In the genomic region with DNA sequence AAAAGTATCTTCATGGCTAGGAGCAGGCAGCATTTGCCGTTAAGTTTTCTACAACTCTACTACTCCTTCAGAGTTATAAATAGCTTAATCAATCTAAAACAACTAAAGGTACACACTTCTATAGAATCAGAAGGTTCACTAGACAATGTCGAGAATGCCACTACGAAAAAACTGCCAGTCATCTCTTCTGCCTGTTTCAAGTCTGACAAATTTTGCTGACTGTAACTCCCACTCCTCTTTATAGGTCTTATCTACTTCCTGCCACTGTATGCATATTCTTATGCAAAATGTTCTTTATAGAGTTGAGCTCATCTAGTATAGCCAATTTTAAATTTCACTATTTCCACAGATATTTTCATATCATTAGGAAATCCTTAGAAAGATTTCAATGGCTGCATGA, we compare ENCODE assay signal across 20 cellular contexts.
DNase-seq lines count a peak whose midpoint lies in the region; ATAC-seq, FAIRE-seq and TF ChIP-seq lines count a peak whose summit lies in the region.
"Had no signal": no experiment of that assay in that cellular context is flagged by ENCODE, and none has a peak within 500 bp of the region (broad histone marks: within the 10 kb centered on the region; RNA-seq: fewer than 3 reads in every experiment).

No MANE protein-coding gene starts in this region.

- H3K4me2 ChIP-seq in Loucy (ENCODE audit: low read depth, low read length, poor library complexity, severe bottlenecking) (peak overlapping the region; percentile 20), K562 (ENCODE audit: insufficient read depth, low read length) (no peak overlapping the region)
- H3K4me2 ChIP-seq: KMS-11 had no signal

- no peak for TF ChIP-seq RAD21 in K562 (CRISPR knock-in tag; conservative IDR thresholded peaks at IDR 0.05 in 1 of 2, IDR thresholded peaks at IDR 0.05 in 1 of 2)

- FAIRE-seq in K562 (lab: Jason Lieb, UNC), result peak; percentile 11
- FAIRE-seq: D721Med, GM12892, GM19239, H54, HTR-8/SVneo had no signal

- H3K9me3 ChIP-seq in Loucy (ENCODE audit: insufficient read depth, low read depth, low read length) (no peaks in the 10 kb centered on the region), SK-N-MC (ENCODE audit: low read depth, low read length) (no peaks in the 10 kb centered on the region), K562 (replicated peaks; ENCODE audit: control insufficient read depth, insufficient read depth, low read depth, low read length) (0 out of 2 replicates have a peak, but pooled peaks cover 2% of the 10 kb centered on the region)

- CTCF ChIA-PET in K562 (lab: Yijun Ruan, JAX; ENCODE audit: low intra/inter-chr PET ratio), result no interaction called here

- in situ Hi-C loops in K562 (cut with MboI), result no loop called here

- ATAC-seq in K562 (peak; percentile 53; the same call in 2 of the 3 replicates), HG03520 (IDR thresholded peaks at IDR 0.05; ENCODE audit: unreplicated experiment) (no peak)
- ATAC-seq: HCT116 had no signal

- H3K79me2 ChIP-seq in Loucy (ENCODE audit: insufficient read depth, low read length), result no peaks in the 10 kb centered on the region
- no peaks in the 10 kb centered on the region for H3K79me2 ChIP-seq in K562 (ENCODE audit: control insufficient read depth, insufficient read depth, low read length)

- H3K9ac ChIP-seq in Loucy (ENCODE audit: low read depth, low read length, poor library complexity, severe bottlenecking), result no peak overlapping the region
- no peak overlapping the region for H3K9ac ChIP-seq in SK-N-MC (ENCODE audit: insufficient read length)
- no peak overlapping the region; a peak in 1 of 4 replicates for H3K9ac ChIP-seq in K562 (ENCODE audit: insufficient read depth in 1 of 2, low read depth in 2 of 2, low read length in 2 of 2)
- H3K9ac ChIP-seq: KMS-11 had no signal

- H3K9me2 ChIP-seq in Loucy (replicated peaks; ENCODE audit: low read depth, low read length), result no peaks in the 10 kb centered on the region

- TF ChIP-seq POLR2A in K562 (conservative IDR thresholded peaks at IDR 0.05), result no peak
- TF ChIP-seq POLR2A in erythroblast (IDR thresholded peaks at IDR 0.05; ENCODE audit: low read length), result no peak

- TF ChIP-seq EP300 in K562 (IDR thresholded peaks at IDR 0.05; ENCODE audit: low read length), result no peak; the same call in 1 of the 2 replicates

- 0 out of 2 replicates have a peak overlapping the region, but pooled peaks have one; percentile 42 for H3K27ac ChIP-seq in SK-N-MC
- peak overlapping the region; percentile 64 for H3K27ac ChIP-seq in K562 (ENCODE audit: extremely low read depth, low read depth, low read length)
- H3K27ac ChIP-seq: C4-2B, KMS-11 had no signal

- TF ChIP-seq CTCF in Loucy (conservative IDR thresholded peaks at IDR 0.05; ENCODE audit: low read length) (no peak), K562 (IDR thresholded peaks at IDR 0.05 in 2 of 3, conservative IDR thresholded peaks at IDR 0.05 in 1 of 3; ENCODE audit: insufficient read depth in 2 of 3, low read depth in 1 of 3, low read length in 3 of 3) (no peak)

- H3K9me1 ChIP-seq in K562 (ENCODE audit: control insufficient read depth, insufficient read depth, low read length), result no peaks in the 10 kb centered on the region

- H4K20me1 ChIP-seq in Loucy (ENCODE audit: insufficient read depth, low read length, poor library complexity, severe bottlenecking) (no peaks in the 10 kb centered on the region), K562 (replicated peaks; ENCODE audit: control insufficient read depth, insufficient read depth, low read length) (no peaks in the 10 kb centered on the region)

- H3K4me3 ChIP-seq in Loucy (ENCODE audit: low read length, poor library complexity, severe bottlenecking), result no peak overlapping the region
- H3K4me3 ChIP-seq in SK-N-MC, result no peak overlapping the region
- H3K4me3 ChIP-seq in K562, result no peak overlapping the region

- intact Hi-C loops in K562 (cut with micrococcal nuclease), result no loop called here

- WGBS in K562 (ENCODE audit: insufficient coverage, low coverage, missing lambda C conversion rate), result 3% methylated on average over 3 of the region's 3 CpGs

- no peaks in the 10 kb centered on the region; the same call in 1 of the 2 replicates for H3F3A ChIP-seq in Loucy (ENCODE audit: low read depth)

- no peaks in the 10 kb centered on the region for H3K4me1 ChIP-seq in Loucy (ENCODE audit: insufficient read depth, low read length, poor library complexity, severe bottlenecking)
- H3K4me1 ChIP-seq in K562 (replicated peaks in 1 of 2; ENCODE audit: control insufficient read depth in 2 of 2, insufficient read depth in 2 of 2, low read length in 2 of 2), result no peaks in the 10 kb centered on the region

- no TSS peak for BruUV-seq in K562 (replicated peaks; lab: Mats Ljungman, UMichigan)

- POLR2A ChIA-PET in K562 (lab: Yijun Ruan, JAX), result no interaction called here

- H3K36me3 ChIP-seq in Loucy (ENCODE audit: insufficient read depth, low read length) (no peaks in the 10 kb centered on the region), SK-N-MC (ENCODE audit: insufficient read depth, low read length) (no peaks in the 10 kb centered on the region), K562 (ENCODE audit: control insufficient read depth, insufficient read depth, low read length) (no peaks in the 10 kb centered on the region)

- DNase-seq in CMK (ENCODE audit: low read depth) (peak; percentile 17), SK-N-MC (ENCODE audit: low read depth, low spot score) (peak; percentile 35), K562 (ENCODE audit: extremely low read depth in 1 of 4, low spot score in 3 of 4) (peak in 1 of 4 experiments; percentile 14), NCI-H69 (lab: John Stamatoyannopoulos, UW) (no peak), HuH-7 (ENCODE audit: low spot score) (no peak), erythroblast (lab: John Stamatoyannopoulos, UW) (no peak)
- DNase-seq: CD4-positive, alpha-beta memory T cell; COR-L47; DND-41; GDM1 had no signal

- H3K27me3 ChIP-seq in Loucy (ENCODE audit: insufficient read depth, low read length, poor library complexity, severe bottlenecking), result no peaks in the 10 kb centered on the region
- H3K27me3 ChIP-seq in K562 (ENCODE audit: control insufficient read depth in 2 of 2, insufficient read depth in 2 of 2, low read length in 2 of 2), result no peaks in the 10 kb centered on the region

- H2AFZ ChIP-seq in Loucy (ENCODE audit: low read length), result no peak overlapping the region
- H2AFZ ChIP-seq in K562 (ENCODE audit: low read depth, low read length), result peak overlapping the region; percentile 38; the same call in 1 of the 2 replicates

TF ChIP-seq in K562, 482 proteins besides CTCF, POLR2A, EP300 and RAD21 (continues in another document):
- TF ChIP-seq SOX6 (IDR thresholded peaks at IDR 0.05), result peak; percentile 16; the same call in 1 of the 2 replicates
- no peak for TF ChIP-seq ZBTB1 (CRISPR knock-in tag; IDR thresholded peaks at IDR 0.05; ENCODE audit: borderline replicate concordance, low read depth)
- TF ChIP-seq MAFF (IDR thresholded peaks at IDR 0.05; ENCODE audit: low read length), result peak; percentile 67
- no peak for TF ChIP-seq KAT7 (CRISPR knock-in tag; IDR thresholded peaks at IDR 0.05; ENCODE audit: borderline replicate concordance)
- TF ChIP-seq, protein P1, sequence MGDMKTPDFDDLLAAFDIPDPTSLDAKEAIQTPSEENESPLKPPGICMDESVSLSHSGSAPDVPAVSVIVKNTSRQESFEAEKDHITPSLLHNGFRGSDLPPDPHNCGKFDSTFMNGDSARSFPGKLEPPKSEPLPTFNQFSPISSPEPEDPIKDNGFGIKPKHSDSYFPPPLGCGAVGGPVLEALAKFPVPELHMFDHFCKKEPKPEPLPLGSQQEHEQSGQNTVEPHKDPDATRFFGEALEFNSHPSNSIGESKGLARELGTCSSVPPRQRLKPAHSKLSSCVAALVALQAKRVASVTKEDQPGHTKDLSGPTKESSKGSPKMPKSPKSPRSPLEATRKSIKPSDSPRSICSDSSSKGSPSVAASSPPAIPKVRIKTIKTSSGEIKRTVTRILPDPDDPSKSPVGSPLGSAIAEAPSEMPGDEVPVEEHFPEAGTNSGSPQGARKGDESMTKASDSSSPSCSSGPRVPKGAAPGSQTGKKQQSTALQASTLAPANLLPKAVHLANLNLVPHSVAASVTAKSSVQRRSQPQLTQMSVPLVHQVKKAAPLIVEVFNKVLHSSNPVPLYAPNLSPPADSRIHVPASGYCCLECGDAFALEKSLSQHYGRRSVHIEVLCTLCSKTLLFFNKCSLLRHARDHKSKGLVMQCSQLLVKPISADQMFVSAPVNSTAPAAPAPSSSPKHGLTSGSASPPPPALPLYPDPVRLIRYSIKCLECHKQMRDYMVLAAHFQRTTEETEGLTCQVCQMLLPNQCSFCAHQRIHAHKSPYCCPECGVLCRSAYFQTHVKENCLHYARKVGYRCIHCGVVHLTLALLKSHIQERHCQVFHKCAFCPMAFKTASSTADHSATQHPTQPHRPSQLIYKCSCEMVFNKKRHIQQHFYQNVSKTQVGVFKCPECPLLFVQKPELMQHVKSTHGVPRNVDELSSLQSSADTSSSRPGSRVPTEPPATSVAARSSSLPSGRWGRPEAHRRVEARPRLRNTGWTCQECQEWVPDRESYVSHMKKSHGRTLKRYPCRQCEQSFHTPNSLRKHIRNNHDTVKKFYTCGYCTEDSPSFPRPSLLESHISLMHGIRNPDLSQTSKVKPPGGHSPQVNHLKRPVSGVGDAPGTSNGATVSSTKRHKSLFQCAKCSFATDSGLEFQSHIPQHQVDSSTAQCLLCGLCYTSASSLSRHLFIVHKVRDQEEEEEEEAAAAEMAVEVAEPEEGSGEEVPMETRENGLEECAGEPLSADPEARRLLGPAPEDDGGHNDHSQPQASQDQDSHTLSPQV (IDR thresholded peaks at IDR 0.05), result 0 out of 2 replicates have a peak, but pooled peaks have one; percentile 21
- TF ChIP-seq TCFL5 (CRISPR knock-in tag; conservative IDR thresholded peaks at IDR 0.05), result no peak
- peak; percentile 39; the same call in 1 of the 2 replicates for TF ChIP-seq EGR1 (conservative IDR thresholded peaks at IDR 0.05)
- no peak for TF ChIP-seq ZSCAN32 (CRISPR knock-in tag; IDR thresholded peaks at IDR 0.05)
- TF ChIP-seq MAFG (tag; conservative IDR thresholded peaks at IDR 0.05), result peak; percentile 89
- peak; percentile 26; the same call in 1 of the 2 replicates for TF ChIP-seq DPF2 (IDR thresholded peaks at IDR 0.05)
- 0 out of 2 replicates have a peak, but pooled peaks have one; percentile 21 for TF ChIP-seq TCF3 (CRISPR knock-in tag; IDR thresholded peaks at IDR 0.05)
- TF ChIP-seq KDM5B (IDR thresholded peaks at IDR 0.05; ENCODE audit: insufficient replicate concordance, low read depth, low read length), result no peak
- TF ChIP-seq, protein P2, sequence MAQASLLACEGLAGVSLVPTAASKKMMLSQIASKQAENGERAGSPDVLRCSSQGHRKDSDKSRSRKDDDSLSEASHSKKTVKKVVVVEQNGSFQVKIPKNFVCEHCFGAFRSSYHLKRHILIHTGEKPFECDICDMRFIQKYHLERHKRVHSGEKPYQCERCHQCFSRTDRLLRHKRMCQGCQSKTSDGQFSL (CRISPR knock-in tag; IDR thresholded peaks at IDR 0.05), result no peak
- TF ChIP-seq, protein P2 (tag; IDR thresholded peaks at IDR 0.05), result no peak

Comparison
In these comparisons a context has a peak if more than half of its experiments do, and no peak if none do; other contexts are left out.
1. DNase-seq: peak in CMK (single experiment) and SK-N-MC (single experiment); none in NCI-H69 (single experiment), HuH-7 (single experiment) and erythroblast (0 of 2).